In genomic region chr10:24541239-24541753, GRCh38 we compare ENCODE assay signal across 18 cellular contexts.
DNase-seq lines count a peak whose midpoint lies in the region; ATAC-seq, FAIRE-seq and TF ChIP-seq lines count a peak whose summit lies in the region.
"Had no signal": no experiment of that assay in that cellular context is flagged by ENCODE, and none has a peak within 500 bp of the region (broad histone marks: within the 10 kb centered on the region; RNA-seq: fewer than 3 reads in every experiment).

No MANE protein-coding gene starts in this region.

- DNase-seq in Calu3 (peak; percentile 45), body of pancreas (peak in 3 of 4 donors; percentile 15 to 40 (median 25)), HepG2 (ENCODE audit: low spot score) (peak; percentile 97), stomach (peak; percentile 77), DMS53 (lab: John Stamatoyannopoulos, UW) (no peak), SIG-M5 treated with dmso at 0.1 percent for 504 hours (lab: John Stamatoyannopoulos, UW; ENCODE audit: unreplicated experiment) (no peak), SJCRH30 (no peak)
- DNase-seq: COR-L47, H7, MG63, NCI-H1092, NCI-H146, NCI-H2081, NCI-H748 treated with DMSO at 0.1 percent for 48 hours, OCI-M1, RPMI8226 had no signal

- H3K27ac ChIP-seq in body of pancreas (no peak overlapping the region), HepG2 (ENCODE audit: extremely low read length, insufficient read depth, low read length) (peak overlapping the region; percentile 95), stomach (peak overlapping the region; percentile 70 to 90 (median 75)), SJCRH30 (no peak overlapping the region)
- H3K27ac ChIP-seq: C4-2B, SK-N-MC had no signal

- TF ChIP-seq RAD21 in HepG2 (CRISPR knock-in tag; IDR thresholded peaks at IDR 0.05): 0 out of 2 replicates have a peak, but pooled peaks have one; percentile 9

- H3K27me3 ChIP-seq in body of pancreas: no peaks in the 10 kb centered on the region
- H3K27me3 ChIP-seq in HepG2 (ENCODE audit: control insufficient read depth in 1 of 2, insufficient read depth in 2 of 2, low read length in 2 of 2): no peaks in the 10 kb centered on the region
- H3K27me3 ChIP-seq in stomach: no peaks in the 10 kb centered on the region
- H3K27me3 ChIP-seq in SJCRH30: no peaks in the 10 kb centered on the region
- H3K27me3 ChIP-seq: MG63 had no signal

- H3K9me3 Mint-ChIP-seq in Calu3 (ENCODE audit: low read depth, unreplicated experiment): no peaks in the 10 kb centered on the region

- WGBS in body of pancreas, 2 donors: 61% methylated on average over 9 of the region's 9 CpGs
- WGBS in HepG2 (ENCODE audit: low lambda C conversion rate): 18% methylated on average over 9 of the region's 9 CpGs
- WGBS in stomach, 5 donors: 34 to 62% (median 46%) methylated on average over 9 of the region's 9 CpGs

- H3K4me3 ChIP-seq in body of pancreas (no peak overlapping the region), HepG2 (replicated peaks in 1 of 3; ENCODE audit: insufficient read depth in 1 of 3, low read depth in 2 of 3, low read length in 3 of 3) (peak overlapping the region in 1 of 3 experiments; percentile 28; a peak in 1 of 6 replicates), stomach (no peak overlapping the region), SJCRH30 (no peak overlapping the region)
- H3K4me3 ChIP-seq: MG63, SK-N-MC had no signal

- H3K4me3 Mint-ChIP-seq in Calu3 (ENCODE audit: low read depth, unreplicated experiment): no peak overlapping the region

- peak overlapping the region; percentile 72 for H3K9ac ChIP-seq in HepG2 (ENCODE audit: insufficient read depth, low read depth, low read length)

- H2AFZ ChIP-seq in HepG2 (ENCODE audit: low read length): no peak overlapping the region

- peaks cover 0 to 18% of the 10 kb centered on the region in 2 donors for H3K36me3 ChIP-seq in body of pancreas (replicated peaks in 1 of 2; ENCODE audit: insufficient read depth in 1 of 2, low read depth in 2 of 2)
- H3K36me3 ChIP-seq in HepG2 (replicated peaks in 1 of 2; ENCODE audit: control insufficient read depth in 1 of 2, insufficient read depth in 2 of 2, low read length in 2 of 2): peaks cover 4 to 49% of the 10 kb centered on the region in 2 experiments
- peaks cover 21 to 80% (median 79%) of the 10 kb centered on the region in 4 donors for H3K36me3 ChIP-seq in stomach
- peaks cover 70% of the 10 kb centered on the region for H3K36me3 ChIP-seq in SJCRH30

- peak; percentile 92 to 98 for TF ChIP-seq EP300 in HepG2 (IDR thresholded peaks at IDR 0.05; ENCODE audit: low read depth in 2 of 2, low read length in 2 of 2)
- TF ChIP-seq EP300 in HepG2 (CRISPR knock-in tag; IDR thresholded peaks at IDR 0.05; ENCODE audit: borderline replicate concordance): peak; percentile 94
- no peak for TF ChIP-seq EP300 in stomach (IDR thresholded peaks at IDR 0.05)

- H3K9me3 ChIP-seq in body of pancreas (no peaks in the 10 kb centered on the region), HepG2 (ENCODE audit: low read length) (no peaks in the 10 kb centered on the region), stomach (no peaks in the 10 kb centered on the region), SJCRH30 (replicated peaks) (no peaks in the 10 kb centered on the region)
- H3K9me3 ChIP-seq: MG63 had no signal

- in situ Hi-C loops in HepG2 (cut with HindIII; ENCODE audit: extremely low pct_ligation_motif_present, low pct_unique_long_range_greater_than_20kb): no loop called here

- H3K4me2 ChIP-seq in HepG2 (ENCODE audit: low read depth, low read length): peak overlapping the region; percentile 55

- H3K27ac Mint-ChIP-seq in Calu3 (ENCODE audit: unreplicated experiment): peak overlapping the region; percentile 72

- peaks cover 34% of the 10 kb centered on the region for H3K36me3 Mint-ChIP-seq in Calu3 (ENCODE audit: insufficient read depth, unreplicated experiment)

- FAIRE-seq in HepG2 (lab: Jason Lieb, UNC): peak; percentile 96

- no peaks in the 10 kb centered on the region for H4K20me1 ChIP-seq in HepG2 (ENCODE audit: insufficient read depth, low read length)

- no peaks in the 10 kb centered on the region for H3K27me3 Mint-ChIP-seq in Calu3 (ENCODE audit: unreplicated experiment)

- CTCF ChIA-PET in Calu3 (lab: Charles Lee): no interaction called here
- CTCF ChIA-PET in HepG2 (lab: Yijun Ruan, JAX; ENCODE audit: low intra/inter-chr PET ratio, low total read pairs): no interaction called here

- H3K79me2 ChIP-seq in HepG2 (ENCODE audit: insufficient read depth, low read length): no peaks in the 10 kb centered on the region

- H3K4me1 Mint-ChIP-seq in Calu3 (ENCODE audit: low read depth, unreplicated experiment): peaks cover 13% of the 10 kb centered on the region

- peak; percentile 82 for ATAC-seq in body of pancreas
- ATAC-seq in HepG2: peak; percentile 99

- H3K4me1 ChIP-seq in body of pancreas (no peaks in the 10 kb centered on the region), HepG2 (ENCODE audit: insufficient read depth, low read length) (peaks cover 40% of the 10 kb centered on the region), stomach (peaks cover 4 to 17% (median 9%) of the 10 kb centered on the region in 4 donors), SJCRH30 (no peaks in the 10 kb centered on the region)

- TF ChIP-seq POLR2A in body of pancreas (IDR thresholded peaks at IDR 0.05) (no peak), HepG2 (IDR thresholded peaks at IDR 0.05; ENCODE audit: insufficient read depth in 1 of 2, low read depth in 2 of 2, low read length in 2 of 2) (0 out of 4 replicates have a peak, but pooled peaks of 1 of the 2 experiments have one; percentile 37), stomach (IDR thresholded peaks at IDR 0.05) (no peak)

- BruUV-seq in Calu3 (replicated peaks; lab: Mats Ljungman, UMichigan) (no TSS peak), HepG2 (replicated peaks; lab: Mats Ljungman, UMichigan) (no TSS peak)

- intact Hi-C loops in Calu3 (cut with micrococcal nuclease; ENCODE audit: unreplicated experiment) (no loop called here), body of pancreas (cut with DNase I) (no loop called here), HepG2 (cut with micrococcal nuclease; ENCODE audit: unreplicated experiment) (loop anchor here (1.0 kb wide), 1 partner anchor 22 kb away; no protein-coding TSS in a partner anchor), stomach (cut with DNase I; ENCODE audit: low total_unique reads) (no loop called here)

- TF ChIP-seq CTCF in Calu3 (IDR thresholded peaks at IDR 0.05; ENCODE audit: unreplicated experiment): no peak
- TF ChIP-seq CTCF in body of pancreas (IDR thresholded peaks at IDR 0.05): no peak
- no peak for TF ChIP-seq CTCF in HepG2 (CRISPR knock-in tag; IDR thresholded peaks at IDR 0.05)
- TF ChIP-seq CTCF in stomach (IDR thresholded peaks at IDR 0.05): no peak

- POLR2A ChIA-PET in HepG2 (lab: Yijun Ruan, JAX): interaction anchor here (1.4 kb wide), 1 partner anchor 15 kb away, joined by 6 read pairs; no protein-coding TSS in a partner anchor

TF ChIP-seq in HepG2, 621 proteins besides CTCF, POLR2A, EP300 and RAD21 (continues in another document):
- TF ChIP-seq ZNF772 (CRISPR knock-in tag; IDR thresholded peaks at IDR 0.05): peak; percentile 61; the same call in 1 of the 2 replicates
- peak; percentile 83 for TF ChIP-seq DPF2 (CRISPR knock-in tag; IDR thresholded peaks at IDR 0.05; ENCODE audit: borderline replicate concordance, low read depth)
- TF ChIP-seq ARID5B (CRISPR knock-in tag; IDR thresholded peaks at IDR 0.05): peak; percentile 93
- no peak for TF ChIP-seq ZNF530 (CRISPR knock-in tag; IDR thresholded peaks at IDR 0.05; ENCODE audit: low read depth)
- peak; percentile 82 for TF ChIP-seq ZNF644 (CRISPR knock-in tag; IDR thresholded peaks at IDR 0.05; ENCODE audit: low read depth)
- TF ChIP-seq ZNF414 (CRISPR knock-in tag; IDR thresholded peaks at IDR 0.05): 0 out of 2 replicates have a peak, but pooled peaks have one; percentile 59
- TF ChIP-seq TBX3 (IDR thresholded peaks at IDR 0.05; ENCODE audit: borderline replicate concordance): peak; percentile 90
- no peak for TF ChIP-seq ATF7 (IDR thresholded peaks at IDR 0.05)
- TF ChIP-seq ATF7 (CRISPR knock-in tag; IDR thresholded peaks at IDR 0.05): peak; percentile 42; the same call in 1 of the 2 replicates
- peak; percentile 79 for TF ChIP-seq HHEX (CRISPR knock-in tag; IDR thresholded peaks at IDR 0.05)
- TF ChIP-seq HNF4G (IDR thresholded peaks at IDR 0.05; ENCODE audit: borderline replicate concordance, low read depth, low read length): peak; percentile 82
- peak; percentile 75; the same call in 1 of the 2 replicates for TF ChIP-seq HNF4G (CRISPR knock-in tag; IDR thresholded peaks at IDR 0.05; ENCODE audit: borderline replicate concordance, low read depth)

Comparison
In these comparisons a context has a peak if more than half of its experiments do, and no peak if none do; other contexts are left out.
1. DNase-seq: peak in Calu3 (single experiment), body of pancreas (3 of 4), HepG2 (single experiment) and stomach (single experiment); none in DMS53 (single experiment), SIG-M5 treated with dmso at 0.1 percent for 504 hours (single experiment) and SJCRH30 (0 of 2).
2. H3K27ac ChIP-seq: peak in HepG2 (single experiment) and stomach (5 of 5); none in body of pancreas (0 of 4) and SJCRH30 (single experiment).